In genomic region chr7:130919316-130920103, GRCh38 we compare ENCODE assay signal across 1 cellular context.
TF ChIP-seq lines count a peak whose summit lies in the region.

No MANE protein-coding gene starts in this region.

TF ChIP-seq in K562, 482 proteins besides CTCF, POLR2A, EP300 and RAD21 (continued from another document):
- peak; percentile 57 for TF ChIP-seq ATF3 (IDR thresholded peaks at IDR 0.05)
- TF ChIP-seq ATF3 (CRISPR knock-in tag; conservative IDR thresholded peaks at IDR 0.05) = no peak
